Comparison of ENCODE assay signal across 13 cellular contexts in the genomic region with DNA sequence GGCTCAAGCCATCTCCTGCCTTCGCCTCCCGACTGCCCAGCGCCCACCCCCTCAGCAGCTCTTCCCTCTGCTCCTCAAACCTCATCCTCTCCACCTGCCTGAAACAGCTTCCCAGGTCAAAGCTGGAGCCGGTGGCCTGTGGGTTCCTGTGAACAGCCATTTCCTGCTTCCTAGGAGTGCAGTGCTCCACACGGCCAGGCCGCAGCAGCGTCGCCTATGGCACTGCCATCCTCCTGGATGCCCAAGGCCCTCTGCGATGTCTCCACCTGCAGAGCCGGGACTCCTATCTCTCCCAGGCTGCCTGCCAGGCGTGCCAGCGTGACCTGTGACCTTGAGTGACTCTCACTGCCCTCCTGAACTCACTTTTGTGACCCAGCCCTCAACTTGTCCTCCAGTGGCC.
"Had no signal": no experiment of that assay in that cellular context is flagged by ENCODE, and none has a peak within 500 bp of the region (broad histone marks: within the 10 kb centered on the region; RNA-seq: fewer than 3 reads in every experiment).

No MANE protein-coding gene starts in this region.

- H3K4me3 Mint-ChIP-seq: activated naive CD4-positive, alpha-beta T cell treated with anti-CD3 and anti-CD28 coated beads, Interleukin-2, amount 10 ng/mL, durations not matched to agents 7 days and 5 days; immature natural killer cell; naive thymus-derived CD8-positive, alpha-beta T cell; stimulated activated memory B cell treated with anti-CD40 and anti-IgM and Interleukin-4, amounts not matched to agents 10 μg/mL and 1 μg/mL and 100 μg/mL, for 72 hours had no signal

- H3K27me3 ChIP-seq: colonic mucosa, foreskin keratinocyte, SJSA1, thyroid gland had no signal

- DNase-seq: activated CD4-positive, alpha-beta T cell treated with anti-CD3 and anti-CD28 coated beads, Interleukin-2, amount 50 U/mL, for 1 hour; activated naive CD4-positive, alpha-beta T cell treated with anti-CD3 and anti-CD28 coated beads, Interleukin-2, amount 10 ng/mL, durations not matched to agents 7 days and 5 days; activated T-cell treated with anti-CD3 and anti-CD28 coated beads for 4 hours; colonic mucosa; foreskin keratinocyte; immature natural killer cell; naive thymus-derived CD8-positive, alpha-beta T cell; psoas muscle; stimulated activated CD4-positive, alpha-beta T cell treated with anti-CD3 and anti-CD28 coated beads, Interleukin-12 subunit alpha, Interleukin-12 subunit beta, amount 100 ng/mL, for 4 hours; thyroid gland had no signal

- H3K4me1 ChIP-seq: colonic mucosa, foreskin keratinocyte, psoas muscle, SJSA1, thyroid gland had no signal

- H3K27ac Mint-ChIP-seq: activated naive CD4-positive, alpha-beta T cell treated with anti-CD3 and anti-CD28 coated beads, Interleukin-2, amount 10 ng/mL, durations not matched to agents 7 days and 5 days; immature natural killer cell; stimulated activated memory B cell treated with anti-CD40 and anti-IgM and Interleukin-4, amounts not matched to agents 10 μg/mL and 1 μg/mL and 100 μg/mL, for 72 hours had no signal

- H3K36me3 ChIP-seq: colonic mucosa had no signal

- H3K27ac ChIP-seq: colonic mucosa, foreskin keratinocyte, psoas muscle, SJSA1, thyroid gland had no signal

- H3K9me3 Mint-ChIP-seq: activated naive CD4-positive, alpha-beta T cell treated with anti-CD3 and anti-CD28 coated beads, Interleukin-2, amount 10 ng/mL, durations not matched to agents 7 days and 5 days; immature natural killer cell; naive thymus-derived CD8-positive, alpha-beta T cell; stimulated activated memory B cell treated with anti-CD40 and anti-IgM and Interleukin-4, amounts not matched to agents 10 μg/mL and 1 μg/mL and 100 μg/mL, for 72 hours had no signal

- H3K27me3 Mint-ChIP-seq: activated naive CD4-positive, alpha-beta T cell treated with anti-CD3 and anti-CD28 coated beads, Interleukin-2, amount 10 ng/mL, durations not matched to agents 7 days and 5 days; naive thymus-derived CD8-positive, alpha-beta T cell; stimulated activated memory B cell treated with anti-CD40 and anti-IgM and Interleukin-4, amounts not matched to agents 10 μg/mL and 1 μg/mL and 100 μg/mL, for 72 hours had no signal

- ATAC-seq: activated CD4-positive, CD25-positive, alpha-beta regulatory T cell treated with anti-CD3 and anti-CD28 coated beads, Interleukin-2, amount 50 U/mL, for 24 hours; foreskin keratinocyte; naive thymus-derived CD8-positive, alpha-beta T cell; stimulated activated memory B cell treated with anti-CD40 and anti-IgM and Interleukin-4, amounts not matched to agents 10 μg/mL and 1 μg/mL and 100 μg/mL, for 72 hours had no signal

- H3K9me3 ChIP-seq: colonic mucosa, psoas muscle, SJSA1, thyroid gland had no signal

- H3K4me3 ChIP-seq: colonic mucosa, psoas muscle, SJSA1, thyroid gland had no signal

- H3K4me1 Mint-ChIP-seq: activated naive CD4-positive, alpha-beta T cell treated with anti-CD3 and anti-CD28 coated beads, Interleukin-2, amount 10 ng/mL, durations not matched to agents 7 days and 5 days; immature natural killer cell had no signal
